8 cellular contexts compared by ENCODE assay signal in the genomic region with DNA sequence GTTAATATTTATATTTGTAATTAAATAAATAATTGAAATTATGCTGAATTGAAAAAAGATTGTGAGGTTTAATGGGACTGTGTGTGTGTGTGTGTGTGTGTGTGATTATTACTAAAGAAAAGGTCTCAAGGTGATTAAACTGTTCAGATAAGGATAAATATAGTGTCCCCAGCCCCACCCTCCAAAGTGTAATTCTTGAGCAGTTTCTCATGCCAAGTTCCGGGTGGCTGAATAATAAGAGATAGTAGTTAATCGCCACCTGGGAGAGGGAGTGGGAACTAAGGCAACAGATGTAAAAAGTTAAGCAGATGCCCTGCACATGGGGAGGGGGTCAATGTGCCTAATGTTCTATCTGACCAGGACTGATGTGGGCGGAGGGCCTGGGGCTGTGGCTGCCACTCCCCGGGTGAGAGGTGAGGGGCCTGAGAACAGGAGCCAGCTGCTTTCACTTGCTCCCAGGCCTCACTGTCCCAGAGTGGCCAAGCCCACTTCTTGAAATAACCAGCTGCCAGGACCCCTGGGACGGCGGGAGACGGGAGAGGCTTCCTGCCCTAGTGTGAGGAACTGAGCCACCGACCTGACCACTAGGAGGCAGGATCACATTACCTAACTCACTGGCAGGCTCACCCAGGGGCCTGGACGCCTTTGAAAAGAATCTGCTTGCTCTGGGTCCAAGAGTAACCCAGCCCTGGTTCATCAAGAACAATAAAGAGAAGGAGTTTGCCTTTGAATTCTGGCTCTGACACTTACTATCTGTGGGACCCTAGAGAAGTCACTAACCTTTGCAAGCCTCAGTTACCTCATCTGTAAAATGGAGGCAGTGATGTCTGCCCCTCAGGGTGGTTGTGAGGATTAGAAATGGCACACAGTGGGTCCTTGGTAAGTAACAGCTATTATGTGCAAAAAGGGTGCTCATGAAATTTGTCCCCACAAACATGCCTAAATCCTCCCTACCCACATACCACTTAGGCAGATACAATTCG.
DNase-seq lines count a peak whose midpoint lies in the region; ATAC-seq and TF ChIP-seq lines count a peak whose summit lies in the region.

No MANE protein-coding gene starts in this region.

- no peaks in the 10 kb centered on the region for H3K36me3 Mint-ChIP-seq in osteocyte (ENCODE audit: unreplicated experiment)
- H3K36me3 Mint-ChIP-seq in CD8-positive, alpha-beta memory T cell = no peaks in the 10 kb centered on the region

- no peak overlapping the region for H3K27ac ChIP-seq in RWPE1
- H3K27ac ChIP-seq in CD8-positive, alpha-beta memory T cell (ENCODE audit: low read depth, low read length) = no peak overlapping the region

- CTCF ChIA-PET in RWPE1 (lab: Yijun Ruan, JAX) = interaction anchor here (0.6 to 0.9 kb wide), 2 partner anchors 12 to 46 kb away, joined by 3 read pairs; no protein-coding TSS in a partner anchor
- CTCF ChIA-PET in CD8-positive, alpha-beta memory T cell (lab: Charles Lee) = no interaction called here

- no peaks in the 10 kb centered on the region for H3K4me1 ChIP-seq in CD8-positive, alpha-beta memory T cell (ENCODE audit: insufficient read depth, low read length)

- no peak overlapping the region for H3K27ac Mint-ChIP-seq in osteocyte (ENCODE audit: unreplicated experiment)
- no peak overlapping the region for H3K27ac Mint-ChIP-seq in CD8-positive, alpha-beta memory T cell

- no peaks in the 10 kb centered on the region for H3K9me3 Mint-ChIP-seq in osteocyte (ENCODE audit: unreplicated experiment)
- H3K9me3 Mint-ChIP-seq in CD8-positive, alpha-beta memory T cell = peaks cover 0 to 4% (median 0%) of the 10 kb centered on the region in 5 donors

- peaks cover 14% of the 10 kb centered on the region for H3K27me3 Mint-ChIP-seq in osteocyte (ENCODE audit: unreplicated experiment)
- H3K27me3 Mint-ChIP-seq in CD8-positive, alpha-beta memory T cell = peaks cover 4 to 23% of the 10 kb centered on the region in 2 donors

- no peaks in the 10 kb centered on the region for H3K4me1 Mint-ChIP-seq in osteocyte (ENCODE audit: unreplicated experiment)
- H3K4me1 Mint-ChIP-seq in CD8-positive, alpha-beta memory T cell = no peaks in the 10 kb centered on the region

- no peak overlapping the region for H3K4me3 ChIP-seq in AG10803 (ENCODE audit: low read length)
- H3K4me3 ChIP-seq in CD8-positive, alpha-beta memory T cell (ENCODE audit: low read length) = no peak overlapping the region

- POLR2A ChIA-PET in RWPE1 (lab: Yijun Ruan, JAX; ENCODE audit: low non-redundant PET) = no interaction called here
- POLR2A ChIA-PET in CD8-positive, alpha-beta memory T cell (lab: Charles Lee) = no interaction called here

- TF ChIP-seq CTCF in AG10803 (conservative IDR thresholded peaks at IDR 0.05; ENCODE audit: low read length) (peak; percentile 49), GM12874 (IDR thresholded peaks at IDR 0.05; ENCODE audit: insufficient read depth, low read depth, low read length) (peak; percentile 74), RWPE1 (conservative IDR thresholded peaks at IDR 0.05; ENCODE audit: low read depth) (no peak), osteocyte (IDR thresholded peaks at IDR 0.05) (peak; percentile 66)

- no peaks in the 10 kb centered on the region for H3K9me3 ChIP-seq in CD8-positive, alpha-beta memory T cell (ENCODE audit: low read length)

- ATAC-seq in HG03354 (IDR thresholded peaks at IDR 0.05; ENCODE audit: poor library complexity, severe bottlenecking, unreplicated experiment) (peak; percentile 72), esophagus mucosa (peak; percentile 50)

- no peaks in the 10 kb centered on the region for H3K36me3 ChIP-seq in CD8-positive, alpha-beta memory T cell (ENCODE audit: insufficient read depth, low read length)

- DNase-seq in AG10803 (ENCODE audit: low read depth) (peak; percentile 36), RWPE1 (ENCODE audit: low spot score) (peak; percentile 11), osteocyte (ENCODE audit: extremely low spot score, unreplicated experiment) (no peak), activated gamma-delta T cell (lab: John Stamatoyannopoulos, UW) (no peak)
- DNase-seq in CD8-positive, alpha-beta memory T cell = no peak

- no peaks in the 10 kb centered on the region for H3K27me3 ChIP-seq in CD8-positive, alpha-beta memory T cell (ENCODE audit: insufficient read depth, low read length, poor library complexity, severe bottlenecking)

- no peak overlapping the region for H3K4me3 Mint-ChIP-seq in osteocyte (ENCODE audit: unreplicated experiment)
- H3K4me3 Mint-ChIP-seq in CD8-positive, alpha-beta memory T cell = no peak overlapping the region

Comparison
In these comparisons a context has a peak if more than half of its experiments do, and no peak if none do; other contexts are left out.
1. DNase-seq: peak in AG10803 (single experiment) and RWPE1 (single experiment); none in osteocyte (single experiment), CD8-positive, alpha-beta memory T cell (0 of 5) and activated gamma-delta T cell (single experiment).